Comparison of ENCODE assay signal across 1 cellular context in genomic region chr1:148522561-148523204, GRCh38.
A peak's percentile ranks its signal among the peaks of the same experiment; 100 is the strongest.
TF ChIP-seq lines count a peak whose summit lies in the region.
"Not testable (repeated sequence)": the region's sequence is repeated elsewhere in the genome, so short reads cannot be mapped to it uniquely, and the experiment has no call there.

No MANE protein-coding gene starts in this region.

TF ChIP-seq in K562, 482 proteins besides CTCF, POLR2A, EP300 and RAD21 (continued from another document and continues in another):
- TF ChIP-seq CLOCK (CRISPR knock-in tag; IDR thresholded peaks at IDR 0.05; ENCODE audit: borderline replicate concordance) (0 out of 2 replicates have a peak, but pooled peaks have one; percentile 8), ZBTB33 (CRISPR knock-in tag; IDR thresholded peaks at IDR 0.05) (0 out of 2 replicates have a peak, but pooled peaks have one; percentile 37), SLC30A9 (CRISPR knock-in tag; IDR thresholded peaks at IDR 0.05) (peak; percentile 54; the same call in 1 of the 2 replicates), NR2F6 (CRISPR knock-in tag; IDR thresholded peaks at IDR 0.05) (peak; percentile 100), IRF9 (tag; IDR thresholded peaks at IDR 0.05) (peak; percentile 81; the same call in 1 of the 2 replicates), DLX4 (CRISPR knock-in tag; IDR thresholded peaks at IDR 0.05) (peak; percentile 96), DPF2 (IDR thresholded peaks at IDR 0.05) (peak; percentile 81), PTBP1 (IDR thresholded peaks at IDR 0.05; ENCODE audit: low read depth, low read length) (peak; percentile 98), ZNF24 (IDR thresholded peaks at IDR 0.05) (peak; percentile 78), MAFG (tag; conservative IDR thresholded peaks at IDR 0.05) (peak; percentile 91), SOX6 (IDR thresholded peaks at IDR 0.05) (peak; percentile 88), CHD2 (IDR thresholded peaks at IDR 0.05; ENCODE audit: low read depth, low read length) (peak; percentile 81), FOXK2 (conservative IDR thresholded peaks at IDR 0.05 in 1 of 2, IDR thresholded peaks at IDR 0.05 in 1 of 2; ENCODE audit: low read depth in 2 of 2) (peak; percentile 84 to 85), BHLHE40 (IDR thresholded peaks at IDR 0.05; ENCODE audit: low read length) (peak; percentile 54; the same call in 1 of the 2 replicates), RB1 (IDR thresholded peaks at IDR 0.05; ENCODE audit: low read depth) (peak; percentile 76), ETV5 (CRISPR knock-in tag; IDR thresholded peaks at IDR 0.05; ENCODE audit: low read depth) (peak; percentile 90), PBX2 (tag; conservative IDR thresholded peaks at IDR 0.05; ENCODE audit: low read depth) (peak; percentile 32; the same call in 1 of the 2 replicates), ZNF76 (CRISPR knock-in tag; IDR thresholded peaks at IDR 0.05; ENCODE audit: borderline replicate concordance) (peak; percentile 66; the same call in 1 of the 2 replicates), SNAPC5 (CRISPR knock-in tag; IDR thresholded peaks at IDR 0.05) (peak; percentile 91), ZNF639 (CRISPR knock-in tag; conservative IDR thresholded peaks at IDR 0.05 in 1 of 2, IDR thresholded peaks at IDR 0.05 in 1 of 2) (peak in 1 of 2 experiments; percentile 45; a peak in 2 of 4 replicates), ZNF311 (CRISPR knock-in tag; IDR thresholded peaks at IDR 0.05) (peak; percentile 65), RAD51 (IDR thresholded peaks at IDR 0.05; ENCODE audit: borderline replicate concordance, low read depth) (peak; percentile 30; the same call in 1 of the 2 replicates), TRIM28 (IDR thresholded peaks at IDR 0.05) (peak; percentile 52; the same call in 1 of the 2 replicates), XRCC5 (IDR thresholded peaks at IDR 0.05; ENCODE audit: low read depth, low read length) (peak; percentile 70; the same call in 1 of the 2 replicates), HMBOX1 (IDR thresholded peaks at IDR 0.05) (peak; percentile 95), RBFOX2 (IDR thresholded peaks at IDR 0.05; ENCODE audit: low read depth, low read length) (peak; percentile 86), ZMIZ1 (IDR thresholded peaks at IDR 0.05; ENCODE audit: low read depth in 2 of 2, low read length in 2 of 2) (peak in 1 of 2 experiments; percentile 99; a peak in 2 of 4 replicates), STAT5A (IDR thresholded peaks at IDR 0.05; ENCODE audit: borderline replicate concordance, low read length) (peak; percentile 83), KLF16 (IDR thresholded peaks at IDR 0.05) (peak; percentile 71), E4F1 (CRISPR knock-in tag; IDR thresholded peaks at IDR 0.05; ENCODE audit: borderline replicate concordance) (peak; percentile 90), E2F1 (CRISPR knock-in tag; IDR thresholded peaks at IDR 0.05) (peak; percentile 95), RNF2 (IDR thresholded peaks at IDR 0.05) (peak; percentile 99), ZNF316 (IDR thresholded peaks at IDR 0.05) (peak; percentile 99), NFRKB (IDR thresholded peaks at IDR 0.05; ENCODE audit: low read depth) (peak; percentile 60), FOXP1 (CRISPR knock-in tag; IDR thresholded peaks at IDR 0.05) (peak; percentile 96), KHSRP (IDR thresholded peaks at IDR 0.05) (peak; percentile 91), MXD1 (CRISPR knock-in tag; IDR thresholded peaks at IDR 0.05; ENCODE audit: borderline replicate concordance, poor library complexity, severe bottlenecking) (peak; percentile 27), CSDE1 (IDR thresholded peaks at IDR 0.05) (peak in 1 of 2 experiments; percentile 100; a peak in 2 of 4 replicates), TCFL5 (CRISPR knock-in tag; conservative IDR thresholded peaks at IDR 0.05) (peak; percentile 86), ZFPM2 (CRISPR knock-in tag; IDR thresholded peaks at IDR 0.05) (peak; percentile 98)
- TF ChIP-seq PBX2 (CRISPR knock-in tag; IDR thresholded peaks at IDR 0.05; ENCODE audit: low read depth): not testable (repeated sequence)
